In the genomic region with DNA sequence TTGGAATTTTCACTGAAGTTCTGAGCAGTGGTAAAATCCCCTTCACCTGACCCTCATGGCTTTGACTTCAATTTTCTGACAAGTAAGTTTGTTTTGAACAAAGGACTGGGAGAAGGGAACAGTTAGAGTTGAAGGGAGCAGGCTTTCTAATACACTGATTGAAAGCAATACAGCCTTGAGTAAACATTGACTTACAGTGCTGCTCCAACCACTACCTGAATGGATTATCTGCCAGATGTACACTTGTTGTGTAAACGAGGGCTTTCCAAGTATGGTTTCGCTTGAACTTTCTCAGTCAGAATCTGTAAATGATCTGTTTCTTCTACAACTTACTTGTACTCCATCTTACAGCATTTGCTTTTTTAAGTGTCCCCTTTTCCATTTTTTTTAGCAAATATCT, we compare ENCODE assay signal across 19 cellular contexts.
DNase-seq lines count a peak whose midpoint lies in the region; ATAC-seq lines count a peak whose summit lies in the region.
"Had no signal": no experiment of that assay in that cellular context is flagged by ENCODE, and none has a peak within 500 bp of the region (broad histone marks: within the 10 kb centered on the region; RNA-seq: fewer than 3 reads in every experiment).

No MANE protein-coding gene starts in this region.

- ATAC-seq in HG03439 (IDR thresholded peaks at IDR 0.05; ENCODE audit: unreplicated experiment) (no peak), GM19395 (IDR thresholded peaks at IDR 0.05; ENCODE audit: unreplicated experiment) (no peak)
- ATAC-seq: activated T-cell treated with anti-CD3 and anti-CD28 coated beads, Interleukin-2, amount 50 U/mL, for 72 hours; foreskin keratinocyte; heart right ventricle had no signal

- in situ Hi-C loops in G401 (cut with HindIII; ENCODE audit: low sequenced_read_pairs), result no loop called here

- DNase-seq in DMS53 (lab: John Stamatoyannopoulos, UW), result peak; percentile 76
- DNase-seq in NCI-H1105 (lab: John Stamatoyannopoulos, UW), result peak; percentile 1
- DNase-seq in NCI-H510A treated with DMSO at 0.1 percent for 48 hours (lab: John Stamatoyannopoulos, UW), result peak; percentile 15
- DNase-seq in amniotic epithelial cell (ENCODE audit: low read depth), result peak; percentile 3
- no peak for DNase-seq in G401 (ENCODE audit: low spot score)
- DNase-seq in NCI-H526 (lab: John Stamatoyannopoulos, UW), result no peak
- DNase-seq: activated CD4-positive, alpha-beta T cell treated with anti-CD3 and anti-CD28 coated beads, Interleukin-2, amount 10 ng/mL, durations not matched to agents 24 days and 14 days; activated naive CD4-positive, alpha-beta T cell treated with Interleukin-2 at 50 U/mL for 16 hours; activated T-cell treated with anti-CD3 and anti-CD28 coated beads, Interleukin-2, amount 50 U/mL, for 72 hours; amniotic stem cell; foreskin keratinocyte; GDM1; heart right ventricle; mammary epithelial cell; RPMI8226; stimulated activated CD8-positive, alpha-beta memory T cell treated with anti-CD3 and anti-CD28 coated beads, Interleukin-4, amount 100 ng/mL, for 48 hours; trophoblast cell had no signal

Comparison
In these comparisons a context has a peak if more than half of its experiments do, and no peak if none do; other contexts are left out.
1. DNase-seq: peak in DMS53 (single experiment), NCI-H1105 (single experiment), NCI-H510A treated with DMSO at 0.1 percent for 48 hours (single experiment) and amniotic epithelial cell (single experiment); none in G401 (single experiment) and NCI-H526 (0 of 2).